29 cellular contexts compared by ENCODE assay signal in the genomic region with DNA sequence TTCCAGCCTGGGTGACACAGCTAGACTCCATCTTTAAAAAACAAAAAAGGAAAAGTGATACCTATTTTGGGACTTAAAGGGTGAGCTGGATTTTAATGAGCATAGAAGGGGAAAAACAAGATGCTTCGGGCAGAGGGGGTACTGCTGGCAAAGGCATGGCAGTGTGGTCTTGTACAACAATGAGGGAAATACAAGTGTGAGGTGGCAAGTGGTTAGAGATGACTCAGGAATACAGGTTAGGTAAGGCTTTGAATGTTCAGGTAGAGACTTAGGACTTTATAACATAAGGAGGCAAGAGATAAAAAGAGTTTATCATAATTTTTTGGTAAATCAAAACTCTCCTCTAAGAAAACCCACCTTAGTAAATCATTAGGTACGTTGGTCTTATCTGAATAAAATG.
"Had no signal": no experiment of that assay in that cellular context is flagged by ENCODE, and none has a peak within 500 bp of the region (broad histone marks: within the 10 kb centered on the region; RNA-seq: fewer than 3 reads in every experiment).

No MANE protein-coding gene starts in this region.

- H3K9me3 ChIP-seq: breast epithelium, SJCRH30, SK-N-SH had no signal

- H3K4me2 ChIP-seq: SK-N-SH had no signal

- H3K36me3 Mint-ChIP-seq: activated naive CD4-positive, alpha-beta T cell treated with anti-CD3 and anti-CD28 coated beads, Interleukin-2, amount 50 U/mL, for 24 hours had no signal

- ATAC-seq: activated CD8-positive, alpha-beta T cell treated with anti-CD3 and anti-CD28 coated beads, Interleukin-2, amount 10 ng/mL, durations not matched to agents 7 days and 5 days; Panc1 had no signal

- H3K27me3 ChIP-seq: breast epithelium, SJCRH30 had no signal

- H3K4me1 Mint-ChIP-seq: activated naive CD4-positive, alpha-beta T cell treated with anti-CD3 and anti-CD28 coated beads, Interleukin-2, amount 50 U/mL, for 24 hours; central memory CD8-positive, alpha-beta T cell had no signal

- H3K9ac ChIP-seq: SK-N-SH had no signal

- H3K27me3 Mint-ChIP-seq: activated naive CD4-positive, alpha-beta T cell treated with anti-CD3 and anti-CD28 coated beads, Interleukin-2, amount 50 U/mL, for 24 hours; central memory CD8-positive, alpha-beta T cell had no signal

- H3K4me3 Mint-ChIP-seq: activated CD8-positive, alpha-beta T cell treated with anti-CD3 and anti-CD28 coated beads, Interleukin-2, amount 10 ng/mL, durations not matched to agents 7 days and 5 days; activated naive CD4-positive, alpha-beta T cell treated with anti-CD3 and anti-CD28 coated beads, Interleukin-2, amount 50 U/mL, for 24 hours; central memory CD8-positive, alpha-beta T cell; T-helper 1 cell treated with Interleukin-12 subunit alpha and Interleukin-12 subunit beta and Interleukin-4 antibody, amounts not matched to agents 30 μg/mL and 1 μg/mL, for 36 hours had no signal

- H3K9me2 ChIP-seq: SK-N-SH had no signal

- H3K4me1 ChIP-seq: breast epithelium had no signal

- H3K27ac ChIP-seq: breast epithelium, RWPE1, SJCRH30 had no signal

- DNase-seq: activated CD4-positive, alpha-beta T cell treated with anti-CD3 and anti-CD28 coated beads for 48 hours; activated CD4-positive, alpha-beta T cell treated with anti-CD3 and anti-CD28 coated beads, Interleukin-2, amount 50 U/mL, for 4 hours; activated CD4-positive, CD25-positive, alpha-beta regulatory T cell treated with anti-CD3 and anti-CD28 coated beads, Interleukin-2, amount 50 U/mL, for 72 hours; activated CD8-positive, alpha-beta memory T cell treated with anti-CD3 and anti-CD28 coated beads, Interleukin-2, amount 50 U/mL, for 48 hours; activated CD8-positive, alpha-beta T cell treated with anti-CD3 and anti-CD28 coated beads, Interleukin-2, amount 10 ng/mL, durations not matched to agents 7 days and 5 days; activated effector memory CD4-positive, alpha-beta T cell treated with Interleukin-2 at 50 U/mL for 16 hours; activated naive CD4-positive, alpha-beta T cell; activated T-cell treated with anti-CD3 and anti-CD28 coated beads, Interleukin-2, amount 50 U/mL, for 1 hour; aorta; KG1; NCI-H1092; NCI-H1417 treated with DMSO at 0.1 percent for 48 hours; NCI-H1694; NCI-H2029; NCI-H2107; NCI-H2171 treated with DMSO at 0.1 percent for 48 hours; NCI-H226; NCI-H526; NCI-H774; Right ventricle myocardium superior; SJCRH30; SK-N-SH; SW 1271 had no signal

- H3K36me3 ChIP-seq: breast epithelium had no signal

- H3K4me3 ChIP-seq: breast epithelium, SJCRH30 had no signal

- H3K9me3 Mint-ChIP-seq: T-helper 1 cell treated with Interleukin-12 subunit alpha and Interleukin-12 subunit beta and Interleukin-4 antibody, amounts not matched to agents 30 μg/mL and 1 μg/mL, for 36 hours had no signal

- H3K27ac Mint-ChIP-seq: activated CD8-positive, alpha-beta T cell treated with anti-CD3 and anti-CD28 coated beads, Interleukin-2, amount 10 ng/mL, durations not matched to agents 7 days and 5 days; activated naive CD4-positive, alpha-beta T cell treated with anti-CD3 and anti-CD28 coated beads, Interleukin-2, amount 50 U/mL, for 24 hours; T-helper 1 cell treated with Interleukin-12 subunit alpha and Interleukin-12 subunit beta and Interleukin-4 antibody, amounts not matched to agents 30 μg/mL and 1 μg/mL, for 36 hours had no signal
